Comparison of ENCODE assay signal across 12 cellular contexts in the genomic region with DNA sequence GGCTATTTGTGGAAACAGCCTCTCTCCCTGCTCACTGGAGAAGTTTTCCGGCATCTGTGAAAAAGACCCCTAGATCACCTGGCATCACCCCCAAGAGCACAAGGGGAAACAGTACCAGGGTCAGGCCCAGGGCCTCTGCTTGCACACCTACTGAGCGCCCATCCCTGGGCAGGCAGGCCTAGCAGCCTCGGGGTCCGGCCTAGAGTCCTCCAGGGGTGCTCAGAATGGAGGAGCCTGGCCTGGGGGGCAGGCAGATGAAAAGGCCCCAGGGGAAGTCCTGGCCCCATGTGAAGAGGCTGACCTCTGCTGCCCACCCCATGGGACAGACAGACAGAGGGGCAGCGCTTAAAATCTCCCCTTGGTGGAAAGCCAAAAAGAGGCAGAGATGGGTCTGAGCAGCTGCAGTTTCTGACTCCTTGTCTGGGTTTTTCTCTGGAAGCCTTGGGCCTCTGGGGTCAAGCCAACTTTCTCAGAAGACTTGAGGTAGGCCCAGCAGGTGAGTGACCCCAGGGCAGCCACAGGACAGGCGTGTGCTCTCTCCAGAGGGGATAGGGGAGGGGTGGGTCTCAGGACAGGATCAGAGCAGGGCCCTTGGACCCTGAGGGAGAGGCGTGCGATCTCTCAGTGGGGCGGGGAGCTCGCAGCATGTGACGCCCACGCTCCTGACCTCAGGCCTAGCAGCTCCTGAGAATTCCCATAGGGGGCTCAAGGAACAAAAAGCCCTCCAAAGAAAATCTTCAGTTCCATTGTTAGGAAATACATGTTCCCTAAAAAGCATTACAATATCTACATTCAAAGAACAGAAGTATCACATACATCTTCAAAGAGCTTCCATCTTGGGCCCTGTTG. TPM values are rescaled to one million over a fixed set of nuclear protein-coding genes. Genes with fewer than 3 reads are reported as not detected.
DNase-seq lines count a peak whose midpoint lies in the region; ATAC-seq and TF ChIP-seq lines count a peak whose summit lies in the region.
"Had no signal": no experiment of that assay in that cellular context is flagged by ENCODE, and none has a peak within 500 bp of the region (broad histone marks: within the 10 kb centered on the region; RNA-seq: fewer than 3 reads in every experiment).

No MANE protein-coding gene starts in this region.

- H3K4me3 ChIP-seq in RWPE2 (ENCODE audit: severe bottlenecking) (no peak overlapping the region), endodermal cell (ENCODE audit: low read length) (no peak overlapping the region), mucosa of descending colon (no peak overlapping the region), thoracic aorta (no peak overlapping the region)

- 81 to 87% methylated on average over 7 to 12 of the region's 12 CpGs for WGBS in endodermal cell (ENCODE audit: insufficient coverage in 1 of 2, insufficient read length in 1 of 2), 2 experiments

- H3K27me3 ChIP-seq in RWPE2 (ENCODE audit: insufficient read depth, poor library complexity, severe bottlenecking) (no peaks in the 10 kb centered on the region), endodermal cell (ENCODE audit: control insufficient read depth, insufficient read depth, low read length, poor library complexity, severe bottlenecking) (no peaks in the 10 kb centered on the region), thoracic aorta (replicated peaks; ENCODE audit: insufficient read depth) (no peaks in the 10 kb centered on the region)

- peak overlapping the region; percentile 84 for H3K27ac Mint-ChIP-seq in endodermal cell

- H3K9me3 ChIP-seq in RWPE2 (ENCODE audit: severe bottlenecking), result no peaks in the 10 kb centered on the region
- H3K9me3 ChIP-seq in endodermal cell (ENCODE audit: control insufficient read depth, low read length), result no peaks in the 10 kb centered on the region
- no peaks in the 10 kb centered on the region for H3K9me3 ChIP-seq in mucosa of descending colon
- no peaks in the 10 kb centered on the region for H3K9me3 ChIP-seq in thoracic aorta

- no peaks in the 10 kb centered on the region for H3K36me3 ChIP-seq in RWPE2 (ENCODE audit: low read depth)
- H3K36me3 ChIP-seq in endodermal cell (ENCODE audit: control insufficient read depth, insufficient read depth, low read length), result peaks cover 7% of the 10 kb centered on the region
- H3K36me3 ChIP-seq in mucosa of descending colon (ENCODE audit: low read depth), result no peaks in the 10 kb centered on the region
- no peaks in the 10 kb centered on the region for H3K36me3 ChIP-seq in thoracic aorta

- no peak overlapping the region for H3K4me3 Mint-ChIP-seq in endodermal cell
- H3K4me3 Mint-ChIP-seq: immature natural killer cell had no signal

- ATAC-seq in RWPE2 (ENCODE audit: low read depth) (no peak), mucosa of descending colon (no peak), thoracic aorta (ENCODE audit: insufficient number of reproducible peaks, low FRiP score, low read depth) (no peak), GM19467 (IDR thresholded peaks at IDR 0.05; ENCODE audit: unreplicated experiment) (no peak), GM19397 (IDR thresholded peaks at IDR 0.05; ENCODE audit: unreplicated experiment) (no peak), HG03565 (IDR thresholded peaks at IDR 0.05; ENCODE audit: unreplicated experiment) (no peak)

- H3K27me3 Mint-ChIP-seq in endodermal cell (ENCODE audit: insufficient read depth), result no peaks in the 10 kb centered on the region

- no peaks in the 10 kb centered on the region for H3K9me3 Mint-ChIP-seq in endodermal cell
- H3K9me3 Mint-ChIP-seq: immature natural killer cell had no signal

- DNase-seq in RWPE2 (ENCODE audit: low spot score), result no peak
- DNase-seq in endodermal cell, result peak; percentile 65
- DNase-seq in mucosa of descending colon, result peak in 2 of 3 donors; percentile 11 to 20
- no peak for DNase-seq in thoracic aorta (ENCODE audit: low spot score)
- no peak for DNase-seq in NCI-H748 treated with DMSO at 0.1 percent for 48 hours (lab: John Stamatoyannopoulos, UW)
- DNase-seq: activated CD4-positive, CD25-positive, alpha-beta regulatory T cell; COR-L47; immature natural killer cell; NCI-H1694 treated with DMSO at 0.1 percent for 48 hours had no signal

- intact Hi-C loops in mucosa of descending colon (cut with DNase I, micrococcal nuclease), result no loop called here

- H3K4me1 ChIP-seq in RWPE2 (ENCODE audit: insufficient read depth, poor library complexity, severe bottlenecking) (peaks cover 10% of the 10 kb centered on the region), endodermal cell (ENCODE audit: control insufficient read depth, insufficient read depth, low read length) (peaks cover 23% of the 10 kb centered on the region), mucosa of descending colon (ENCODE audit: low read depth) (no peaks in the 10 kb centered on the region), thoracic aorta (ENCODE audit: control insufficient read depth in 1 of 2, low read depth in 2 of 2) (peaks cover 36 to 63% of the 10 kb centered on the region in 2 donors)

- H3K27ac ChIP-seq in RWPE2 (ENCODE audit: poor library complexity, severe bottlenecking) (peak overlapping the region; percentile 63), endodermal cell (ENCODE audit: low read depth, low read length) (peak overlapping the region; percentile 40), thoracic aorta (peak overlapping the region; percentile 93 to 95)

- H3K9ac ChIP-seq in endodermal cell (ENCODE audit: extremely low read depth, low read length, poor library complexity, severe bottlenecking), result no peak overlapping the region

- peaks cover 5% of the 10 kb centered on the region for H3K36me3 Mint-ChIP-seq in endodermal cell (ENCODE audit: low read depth)
- H3K36me3 Mint-ChIP-seq: immature natural killer cell had no signal

- peaks cover 27% of the 10 kb centered on the region for H3K4me1 Mint-ChIP-seq in endodermal cell

- TF ChIP-seq CTCF in RWPE2 (IDR thresholded peaks at IDR 0.05; ENCODE audit: poor library complexity, severe bottlenecking) (no peak), endodermal cell (conservative IDR thresholded peaks at IDR 0.05) (peak; percentile 61), mucosa of descending colon (IDR thresholded peaks at IDR 0.05) (no peak), thoracic aorta (IDR thresholded peaks at IDR 0.05) (no peak)

RNA-seq across cellular contexts. Expression of a gene that starts 34.5 kb away (rescaled TPM):
- total RNA-seq in endodermal cell (10 to 100 TPM; 14.2 to 16.7 TPM), mucosa of descending colon (10 to 100 TPM in 1 of 3 donors, 1 to 10 TPM in 2; 6.9 to 12.3 (median 8.0) TPM), thoracic aorta (10 to 100 TPM; 41.1 to 42.2 TPM)
- polyA plus RNA-seq in endodermal cell (2013, experiment 1 of 2), result 11.4 TPM
- 9.9 TPM for polyA plus RNA-seq in endodermal cell (2013, experiment 2 of 2)

Comparison
In these comparisons a context has a peak if more than half of its experiments do, and no peak if none do; other contexts are left out.
1. DNase-seq: peak in endodermal cell (single experiment) and mucosa of descending colon (2 of 3); none in RWPE2 (single experiment), thoracic aorta (single experiment) and NCI-H748 treated with DMSO at 0.1 percent for 48 hours (single experiment).
2. H3K27ac ChIP-seq: peak in every context shown above with its lines; median percentile 94 in thoracic aorta; 63 in RWPE2; 40 in endodermal cell.